ENCODE assay signal across 29 cellular contexts in the genomic region with DNA sequence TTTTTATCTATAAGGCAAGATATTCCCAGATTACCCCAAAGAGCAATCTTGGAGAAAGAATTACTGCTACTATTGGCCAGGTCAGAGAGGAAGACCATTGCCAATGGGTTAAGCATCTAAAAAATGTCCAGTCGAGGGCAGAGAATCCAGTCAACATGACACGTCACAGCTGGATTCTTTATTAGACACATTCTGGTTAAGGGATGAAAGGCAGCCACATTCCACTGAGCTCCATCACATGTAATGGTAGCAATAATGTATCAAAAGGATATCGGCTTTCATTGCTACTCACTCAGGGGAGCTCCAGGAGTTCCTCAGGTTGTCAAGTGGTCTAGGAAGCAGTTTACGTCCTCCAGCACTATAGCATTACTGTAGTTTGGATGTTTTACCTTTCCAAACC.
DNase-seq lines count a peak whose midpoint lies in the region; ATAC-seq, FAIRE-seq and TF ChIP-seq lines count a peak whose summit lies in the region.
"Had no signal": no experiment of that assay in that cellular context is flagged by ENCODE, and none has a peak within 500 bp of the region (broad histone marks: within the 10 kb centered on the region; RNA-seq: fewer than 3 reads in every experiment).

No MANE protein-coding gene starts in this region.

- H3K9me2 ChIP-seq in HCT116 (ENCODE audit: insufficient read depth) (no peaks in the 10 kb centered on the region), Karpas-422 (replicated peaks; ENCODE audit: insufficient read depth, low read length) (no peaks in the 10 kb centered on the region)

- H3K4me2 ChIP-seq in HCT116 (ENCODE audit: low read length) = no peak overlapping the region
- H3K4me2 ChIP-seq in Karpas-422 (ENCODE audit: low read depth, low read length, poor library complexity, severe bottlenecking) = no peak overlapping the region

- DNase-seq in HCT116 (ENCODE audit: low read depth, low spot score) (no peak), amniotic epithelial cell (ENCODE audit: low read depth) (peak; percentile 2), foreskin fibroblast (peak; percentile 59 to 70), urothelium cell line (ENCODE audit: low spot score) (peak; percentile 0), Karpas-422 (no peak)
- DNase-seq: activated CD4-positive, alpha-beta T cell treated with anti-CD3 and anti-CD28 coated beads for 48 hours; activated naive CD4-positive, alpha-beta T cell treated with anti-CD3 and anti-CD28 coated beads for 36 hours; activated T-cell treated with anti-CD3 and anti-CD28 coated beads, Interleukin-2, amount 50 U/mL, for 72 hours; amniotic stem cell; caudate nucleus; CD8-positive, alpha-beta memory T cell; GDM1; head of caudate nucleus; NCI-H1092; NCI-H187; NCI-H2227 treated with DMSO at 0.1 percent for 48 hours; NCI-H82; ovary; stimulated activated CD4-positive, alpha-beta T cell treated with anti-CD3 and anti-CD28 coated beads, Interleukin-4, amount 100 ng/mL, for 4 hours; stimulated activated naive CD8-positive, alpha-beta T cell treated with anti-CD3 and anti-CD28 coated beads, Interleukin-15, Interleukin-2, amounts not matched to agents 100 U/mL and 50 U/mL, for 24 hours; T-helper 17 cell had no signal

- no TSS peak for BruUV-seq in HCT116 (replicated peaks; lab: Mats Ljungman, UMichigan)

- RAD21 ChIA-PET in HCT116 (lab: Charles Lee; ENCODE audit: low non-redundant PET in 1 of 2, low total read pairs in 2 of 2, uncharacterized antibody in 2 of 2, unreplicated experiment in 2 of 2) = no interaction called here

- TF ChIP-seq CTCF in HCT116 (IDR thresholded peaks at IDR 0.05 in 2 of 3, conservative IDR thresholded peaks at IDR 0.05 in 1 of 3; ENCODE audit: borderline replicate concordance in 1 of 3, insufficient read depth in 1 of 3, low read depth in 2 of 3, low read length in 2 of 3) (no peak), foreskin fibroblast (IDR thresholded peaks at IDR 0.05; ENCODE audit: low read depth, low read length) (no peak)

- no peaks in the 10 kb centered on the region for H3K36me3 ChIP-seq in HCT116 (ENCODE audit: control insufficient read depth in 1 of 2, insufficient read depth in 2 of 2, low read length in 2 of 2)
- H3K36me3 ChIP-seq in Karpas-422 (ENCODE audit: insufficient read depth, low read length) = no peaks in the 10 kb centered on the region
- H3K36me3 ChIP-seq: ovary, thoracic aorta had no signal

- no peak for FAIRE-seq in urothelium cell line (lab: Jason Lieb, UNC)
- FAIRE-seq: endometrium, GM18507 had no signal

- H3K4me1 ChIP-seq in HCT116 (ENCODE audit: control insufficient read depth in 1 of 2, insufficient read depth in 2 of 2, low read length in 2 of 2) (no peaks in the 10 kb centered on the region), Karpas-422 (ENCODE audit: low read length) (no peaks in the 10 kb centered on the region)

- H3K9ac ChIP-seq in HCT116 (ENCODE audit: low read length) (no peak overlapping the region), Karpas-422 (ENCODE audit: low read length) (no peak overlapping the region)

- H3K27ac ChIP-seq in HCT116 (ENCODE audit: low read depth, low read length) (no peak overlapping the region), Karpas-422 (ENCODE audit: low read length) (no peak overlapping the region)
- H3K27ac ChIP-seq: ovary, RWPE1, thoracic aorta had no signal

- H4K20me1 ChIP-seq in HCT116 (ENCODE audit: insufficient read depth) (no peaks in the 10 kb centered on the region), Karpas-422 (ENCODE audit: insufficient read depth, low read depth, low read length) (no peaks in the 10 kb centered on the region)

- POLR2A ChIA-PET in HCT116 (lab: Charles Lee) = no interaction called here

- no peaks in the 10 kb centered on the region for H3K79me2 ChIP-seq in HCT116 (ENCODE audit: insufficient read depth, low read length)
- H3K79me2 ChIP-seq in Karpas-422 (ENCODE audit: low read length) = no peaks in the 10 kb centered on the region

- no peak overlapping the region for H3K4me3 ChIP-seq in HCT116 (replicated peaks in 1 of 2; ENCODE audit: low read depth in 1 of 2, low read length in 2 of 2)
- no peak overlapping the region for H3K4me3 ChIP-seq in foreskin fibroblast (ENCODE audit: low read depth in 1 of 2, low read length in 2 of 2)
- no peak overlapping the region for H3K4me3 ChIP-seq in Karpas-422 (ENCODE audit: low read length)
- H3K4me3 ChIP-seq: ovary, thoracic aorta had no signal

- ATAC-seq in HCT116 = peak; percentile 40; the same call in 1 of the 2 replicates
- no peak for ATAC-seq in GM19455 (IDR thresholded peaks at IDR 0.05; ENCODE audit: unreplicated experiment)
- ATAC-seq in HG02571 (IDR thresholded peaks at IDR 0.05; ENCODE audit: unreplicated experiment) = no peak
- ATAC-seq: activated T-cell treated with anti-CD3 and anti-CD28 coated beads, Interleukin-2, amount 50 U/mL, for 72 hours; left lobe of liver; natural killer cell treated with Interleukin-12 subunit alpha and Interleukin-12 subunit beta and Interleukin-15 and Interleukin-18, amount 100 ng/mL, for 72 hours; stimulated activated naive CD8-positive, alpha-beta T cell treated with anti-CD3 and anti-CD28 coated beads, Interleukin-15, Interleukin-2, amounts not matched to agents 100 U/mL and 50 U/mL, for 24 hours; T-helper 17 cell had no signal

- H3K27me3 ChIP-seq in HCT116 (ENCODE audit: insufficient read depth, low read length) (no peaks in the 10 kb centered on the region), Karpas-422 (ENCODE audit: low read length) (no peaks in the 10 kb centered on the region)
- H3K27me3 ChIP-seq: ovary had no signal

- TF ChIP-seq POLR2A in HCT116 (IDR thresholded peaks at IDR 0.05; ENCODE audit: borderline replicate concordance, extremely low read depth, insufficient read depth, insufficient read length) = no peak

- H2AFZ ChIP-seq in HCT116 (ENCODE audit: low read depth, low read length, poor library complexity, severe bottlenecking) (no peak overlapping the region), Karpas-422 (ENCODE audit: low read length) (no peak overlapping the region)

- H3K9me3 ChIP-seq in HCT116 (ENCODE audit: control insufficient read depth in 1 of 2, insufficient read depth in 1 of 2, low read depth in 1 of 2, low read length in 2 of 2) (no peaks in the 10 kb centered on the region), Karpas-422 (ENCODE audit: low read length) (peaks cover 31% of the 10 kb centered on the region)
- H3K9me3 ChIP-seq: ovary, thoracic aorta had no signal

- intact Hi-C loops in HCT116 (cut with micrococcal nuclease) = no loop called here

- CTCF ChIA-PET in HCT116 (lab: Charles Lee) = no interaction called here

- no peak for TF ChIP-seq RAD21 in HCT116 (IDR thresholded peaks at IDR 0.05; ENCODE audit: low read depth)

TF ChIP-seq in HCT116, 20 proteins besides CTCF, POLR2A, EP300 and RAD21:
- no peak for TF ChIP-seq EZH2 (IDR thresholded peaks at IDR 0.05)

Comparison
In these comparisons a context has a peak if more than half of its experiments do, and no peak if none do; other contexts are left out.
1. DNase-seq: peak in amniotic epithelial cell (single experiment), foreskin fibroblast (2 of 2) and urothelium cell line (single experiment); none in HCT116 (single experiment) and Karpas-422 (single experiment).